ENCODE assay signal across 19 cellular contexts in genomic region chr1:243497939-243498681, GRCh38.
A peak's percentile ranks its signal among the peaks of the same experiment; 100 is the strongest.
DNase-seq lines count a peak whose midpoint lies in the region; ATAC-seq, FAIRE-seq and TF ChIP-seq lines count a peak whose summit lies in the region.
"Had no signal": no experiment of that assay in that cellular context is flagged by ENCODE, and none has a peak within 500 bp of the region (broad histone marks: within the 10 kb centered on the region; RNA-seq: fewer than 3 reads in every experiment).

No MANE protein-coding gene starts in this region.

- POLR2A ChIA-PET in H1 (lab: Charles Lee; ENCODE audit: partially characterized antibody) = no interaction called here

- no peak overlapping the region for H3K9ac ChIP-seq in H1 (replicated peaks in 1 of 4; ENCODE audit: extremely low read depth in 1 of 4, low read depth in 3 of 4, low read length in 3 of 4)
- H3K9ac ChIP-seq in smooth muscle cell (ENCODE audit: low read depth) = no peak overlapping the region
- H3K9ac ChIP-seq: KMS-11 had no signal

- H3K9me3 ChIP-seq in H1 (ENCODE audit: insufficient read depth in 2 of 2, low read depth in 1 of 2, low read length in 1 of 2) = no peaks in the 10 kb centered on the region
- no peaks in the 10 kb centered on the region for H3K9me3 ChIP-seq in smooth muscle cell (replicated peaks; ENCODE audit: low read depth)
- H3K9me3 ChIP-seq in aorta (ENCODE audit: control insufficient read depth, low read length) = no peaks in the 10 kb centered on the region

- H2AFZ ChIP-seq in H1 (ENCODE audit: low read length) (no peak overlapping the region), smooth muscle cell (ENCODE audit: low read depth) (no peak overlapping the region)

- no peak overlapping the region for H3K56ac ChIP-seq in H1 (replicated peaks; ENCODE audit: insufficient read length, low read depth, low read length)

- H3K18ac ChIP-seq in H1 (ENCODE audit: extremely low read depth, low read length) = no peak overlapping the region

- H3K27ac Mint-ChIP-seq in stimulated activated naive CD8-positive, alpha-beta T cell treated with anti-CD3 and anti-CD28 coated beads, Interleukin-15, Interleukin-2, amounts not matched to agents 100 ng/mL and 50 ng/mL, for 24 hours = peak overlapping the region; percentile 21
- no peak overlapping the region for H3K27ac Mint-ChIP-seq in stimulated activated naive CD8-positive, alpha-beta T cell treated with anti-CD3 and anti-CD28 coated beads, Interleukin-15, amount 100 ng/mL, for 72 hours

- H3K4me2 ChIP-seq in H1 (ENCODE audit: insufficient read depth in 1 of 2, low read depth in 2 of 2, low read length in 2 of 2) (no peak overlapping the region), smooth muscle cell (no peak overlapping the region)
- H3K4me2 ChIP-seq: KMS-11 had no signal

- H4K91ac ChIP-seq in H1 (replicated peaks; ENCODE audit: insufficient read length, low read length) = no peak overlapping the region

- H3K4me1 ChIP-seq in H1 (replicated peaks in 1 of 4; ENCODE audit: control insufficient read depth in 3 of 4, insufficient read depth in 4 of 4, low read length in 3 of 4) (peaks cover 0 to 13% (median 8%) of the 10 kb centered on the region in 4 experiments; a peak in 6 of 7 replicates), smooth muscle cell (ENCODE audit: low read depth) (peaks cover 17% of the 10 kb centered on the region), aorta (ENCODE audit: control insufficient read depth in 1 of 2, insufficient read depth in 2 of 2, low read length in 2 of 2) (no peaks in the 10 kb centered on the region)

- no peak overlapping the region for H3K4me3 ChIP-seq in H1 (ENCODE audit: extremely low read depth in 1 of 4, insufficient read depth in 2 of 4, low read depth in 3 of 4, low read length in 4 of 4)
- no peak overlapping the region for H3K4me3 ChIP-seq in smooth muscle cell
- H3K4me3 ChIP-seq in aorta (ENCODE audit: low read length in 2 of 2) = no peak overlapping the region

- peaks cover 9% of the 10 kb centered on the region for H3F3A ChIP-seq in smooth muscle cell (ENCODE audit: low read depth)

- H4K20me1 ChIP-seq in H1 (replicated peaks in 1 of 2; ENCODE audit: control insufficient read depth in 1 of 2, insufficient read depth in 2 of 2, low read length in 2 of 2) (no peaks in the 10 kb centered on the region), smooth muscle cell (ENCODE audit: low read depth) (no peaks in the 10 kb centered on the region)

- no peak for TF ChIP-seq EP300 in H1 (IDR thresholded peaks at IDR 0.05; ENCODE audit: borderline replicate concordance in 1 of 2, low read depth in 2 of 2, low read length in 2 of 2)

- peak overlapping the region; percentile 59 for H3K4ac ChIP-seq in H1 (replicated peaks; ENCODE audit: insufficient read length, low read depth, low read length)

- no peaks in the 10 kb centered on the region for H3K79me2 ChIP-seq in H1 (ENCODE audit: control insufficient read depth in 1 of 2, insufficient read depth in 2 of 2, low read length in 2 of 2)
- H3K79me2 ChIP-seq in smooth muscle cell (ENCODE audit: low read depth) = no peaks in the 10 kb centered on the region

- H3K14ac ChIP-seq in H1 (ENCODE audit: insufficient read length) = no peak overlapping the region

- H3K27me3 Mint-ChIP-seq in stimulated activated naive CD8-positive, alpha-beta T cell treated with anti-CD3 and anti-CD28 coated beads, Interleukin-15, Interleukin-2, amounts not matched to agents 100 ng/mL and 50 ng/mL, for 24 hours = no peaks in the 10 kb centered on the region
- no peaks in the 10 kb centered on the region for H3K27me3 Mint-ChIP-seq in stimulated activated naive CD8-positive, alpha-beta T cell treated with anti-CD3 and anti-CD28 coated beads, Interleukin-15, amount 100 ng/mL, for 72 hours

- H3K4me1 Mint-ChIP-seq in stimulated activated naive CD8-positive, alpha-beta T cell treated with anti-CD3 and anti-CD28 coated beads, Interleukin-15, Interleukin-2, amounts not matched to agents 100 ng/mL and 50 ng/mL, for 24 hours (ENCODE audit: low read depth) = peaks cover 14% of the 10 kb centered on the region
- H3K4me1 Mint-ChIP-seq in stimulated activated naive CD8-positive, alpha-beta T cell treated with anti-CD3 and anti-CD28 coated beads, Interleukin-15, amount 100 ng/mL, for 72 hours = peaks cover 16% of the 10 kb centered on the region

- H3K9me3 Mint-ChIP-seq in stimulated activated naive CD8-positive, alpha-beta T cell treated with anti-CD3 and anti-CD28 coated beads, Interleukin-15, Interleukin-2, amounts not matched to agents 100 ng/mL and 50 ng/mL, for 24 hours = no peaks in the 10 kb centered on the region
- no peaks in the 10 kb centered on the region for H3K9me3 Mint-ChIP-seq in stimulated activated naive CD8-positive, alpha-beta T cell treated with anti-CD3 and anti-CD28 coated beads, Interleukin-15, amount 100 ng/mL, for 72 hours

- H2BK20ac ChIP-seq in H1 (ENCODE audit: low read length) = no peak overlapping the region

- no peak for FAIRE-seq in H1 (lab: Jason Lieb, UNC)
- FAIRE-seq: GM12891, GM18507 had no signal

- no peak for TF ChIP-seq POLR2A in H1 (IDR thresholded peaks at IDR 0.05; ENCODE audit: control extremely low read depth in 1 of 2, low read depth in 2 of 2, low read length in 2 of 2)

- TF ChIP-seq CTCF in H1 (IDR thresholded peaks at IDR 0.05; ENCODE audit: control extremely low read depth in 1 of 3, insufficient read depth in 1 of 3, low read depth in 1 of 3, low read length in 3 of 3) (no peak), smooth muscle cell (IDR thresholded peaks at IDR 0.05; ENCODE audit: borderline replicate concordance, insufficient read depth, poor library complexity, severe bottlenecking) (no peak)

- no peak overlapping the region for H2BK5ac ChIP-seq in H1 (ENCODE audit: low read depth, low read length)

- no peak overlapping the region for H3K23ac ChIP-seq in H1 (ENCODE audit: insufficient read length)

- H3K27me3 ChIP-seq in H1 (replicated peaks in 1 of 4; ENCODE audit: control insufficient read depth in 3 of 4, extremely low read depth in 1 of 4, insufficient read depth in 3 of 4, low read length in 3 of 4) = no peaks in the 10 kb centered on the region
- H3K27me3 ChIP-seq in smooth muscle cell (ENCODE audit: low read depth) = no peaks in the 10 kb centered on the region
- no peaks in the 10 kb centered on the region for H3K27me3 ChIP-seq in aorta (ENCODE audit: control insufficient read depth in 1 of 2, insufficient read depth in 2 of 2, low read length in 1 of 2)

- no peak overlapping the region for H3K4me3 Mint-ChIP-seq in stimulated activated naive CD8-positive, alpha-beta T cell treated with anti-CD3 and anti-CD28 coated beads, Interleukin-15, Interleukin-2, amounts not matched to agents 100 ng/mL and 50 ng/mL, for 24 hours
- H3K4me3 Mint-ChIP-seq in stimulated activated naive CD8-positive, alpha-beta T cell treated with anti-CD3 and anti-CD28 coated beads, Interleukin-15, amount 100 ng/mL, for 72 hours = no peak overlapping the region

- no peak overlapping the region for H2BK120ac ChIP-seq in H1 (replicated peaks; ENCODE audit: low read depth, low read length)

- H4K8ac ChIP-seq in H1 (ENCODE audit: extremely low read depth, insufficient read depth, low read length) = no peak overlapping the region

- no peak for DNase-seq in stimulated activated naive CD8-positive, alpha-beta T cell treated with anti-CD3 and anti-CD28 coated beads, Interleukin-15, amount 100 ng/mL, for 72 hours
- DNase-seq in H1 (ENCODE audit: low read depth in 1 of 2, low spot score in 2 of 2) = no peak
- DNase-seq in smooth muscle cell (lab: John Stamatoyannopoulos, UW; ENCODE audit: unreplicated experiment) = no peak
- DNase-seq in NK-92 treated with Interleukin-12 subunit alpha and Interleukin-12 subunit beta, amount 100 ng/mL, for 24 hours (lab: John Stamatoyannopoulos, UW) = no peak
- no peak for DNase-seq in aorta
- DNase-seq: GF-D8, NCI-H1048, NCI-H1436 treated with DMSO at 0.1 percent for 48 hours, NCI-H2029 treated with DMSO at 0.1 percent for 48 hours, NCI-H2171 treated with DMSO at 0.1 percent for 48 hours, NCI-H446 treated with DMSO at 0.1 percent for 48 hours, OCI-M1, RPMI8226 had no signal

- no peak for ATAC-seq in stimulated activated naive CD8-positive, alpha-beta T cell treated with anti-CD3 and anti-CD28 coated beads, Interleukin-15, amount 100 ng/mL, for 72 hours
- ATAC-seq in aorta (ENCODE audit: low FRiP score) (no peak), HG03354 (IDR thresholded peaks at IDR 0.05; ENCODE audit: poor library complexity, severe bottlenecking, unreplicated experiment) (no peak)

- H3K36me3 ChIP-seq in H1 (ENCODE audit: control insufficient read depth in 2 of 4, insufficient read depth in 4 of 4, low read length in 3 of 4) (no peaks in the 10 kb centered on the region), smooth muscle cell (ENCODE audit: low read depth) (no peaks in the 10 kb centered on the region), aorta (ENCODE audit: control insufficient read depth in 1 of 2, insufficient read depth in 2 of 2, low read length in 1 of 2) (no peaks in the 10 kb centered on the region)

- H3K27ac ChIP-seq in H1 (ENCODE audit: low read depth, low read length) (no peak overlapping the region), smooth muscle cell (ENCODE audit: low read depth) (peak overlapping the region; percentile 74), aorta (ENCODE audit: low read depth in 1 of 2, low read length in 2 of 2) (no peak overlapping the region)
- H3K27ac ChIP-seq: C4-2B, KMS-11 had no signal

- H4K5ac ChIP-seq in H1 (ENCODE audit: insufficient read length, low read depth, low read length) = no peak overlapping the region

- no peak overlapping the region for H2AK5ac ChIP-seq in H1 (ENCODE audit: low read depth, low read length)

- CTCF ChIA-PET in H1 (lab: Charles Lee; ENCODE audit: partially characterized antibody) = no interaction called here

- no peak for TF ChIP-seq RAD21 in H1 (IDR thresholded peaks at IDR 0.05 in 1 of 2, conservative IDR thresholded peaks at IDR 0.05 in 1 of 2; ENCODE audit: low read depth in 2 of 2, low read length in 2 of 2)

- no peaks in the 10 kb centered on the region for H3K23me2 ChIP-seq in H1 (ENCODE audit: low read depth, low read length)

- peak overlapping the region; percentile 71; the same call in 1 of the 2 replicates for H2BK12ac ChIP-seq in H1 (ENCODE audit: low read depth, low read length)

- H2BK15ac ChIP-seq in H1 (ENCODE audit: low read length) = no peak overlapping the region

- H3K79me1 ChIP-seq in H1 (ENCODE audit: low read depth, low read length) = no peaks in the 10 kb centered on the region

- 92% methylated on average over 10 of the region's 10 CpGs; no CpG with 5 or more reads in 1 of the 2 experiments for WGBS in H1 (ENCODE audit: extremely low coverage in 1 of 2, insufficient coverage in 1 of 2, insufficient read length in 1 of 2, insufficient replicate concordance in 2 of 2, low coverage in 1 of 2, low lambda C conversion rate in 2 of 2, missing lambda C conversion rate in 1 of 2), 2 experiments
- 98% methylated on average over 10 of the region's 10 CpGs for WGBS in smooth muscle cell (ENCODE audit: low lambda C conversion rate)
- WGBS in aorta, 2 donors = 92 to 93% methylated on average over 10 of the region's 10 CpGs

- H3K36me3 Mint-ChIP-seq in stimulated activated naive CD8-positive, alpha-beta T cell treated with anti-CD3 and anti-CD28 coated beads, Interleukin-15, Interleukin-2, amounts not matched to agents 100 ng/mL and 50 ng/mL, for 24 hours (ENCODE audit: low read depth) = peaks cover 32% of the 10 kb centered on the region

- intact Hi-C loops in aorta (cut with DNase I) = no loop called here

TF ChIP-seq in H1, 55 proteins besides CTCF, POLR2A, EP300 and RAD21 (continues in another document):
- peak; percentile 35; the same call in 1 of the 2 replicates for TF ChIP-seq POLR2AphosphoS5 (IDR thresholded peaks at IDR 0.05; ENCODE audit: low read depth, low read length)
